In the genomic region with DNA sequence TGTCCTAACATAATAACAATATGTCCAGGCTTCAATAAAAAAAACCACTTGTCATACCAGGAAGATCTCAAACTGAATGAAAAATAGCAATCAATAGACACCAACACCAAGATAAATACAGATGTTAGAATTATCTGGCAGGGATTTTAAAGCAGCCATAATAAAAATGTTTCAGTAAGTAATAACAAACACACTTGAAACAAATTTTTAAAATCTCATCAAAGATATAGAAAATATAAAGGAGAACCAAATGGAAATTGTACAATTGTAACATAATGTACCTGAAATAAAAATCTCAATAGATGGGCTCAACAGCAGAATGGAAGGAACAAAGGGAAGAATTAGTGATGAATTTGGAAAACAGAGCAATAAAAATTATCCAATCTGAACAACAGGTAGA, we compare ENCODE assay signal across 1 cellular context.
TF ChIP-seq lines count a peak whose summit lies in the region.

No MANE protein-coding gene starts in this region.

TF ChIP-seq in SK-N-SH, 30 proteins besides CTCF, POLR2A, EP300 and RAD21 (continued from another document):
- TF ChIP-seq, protein P1, sequence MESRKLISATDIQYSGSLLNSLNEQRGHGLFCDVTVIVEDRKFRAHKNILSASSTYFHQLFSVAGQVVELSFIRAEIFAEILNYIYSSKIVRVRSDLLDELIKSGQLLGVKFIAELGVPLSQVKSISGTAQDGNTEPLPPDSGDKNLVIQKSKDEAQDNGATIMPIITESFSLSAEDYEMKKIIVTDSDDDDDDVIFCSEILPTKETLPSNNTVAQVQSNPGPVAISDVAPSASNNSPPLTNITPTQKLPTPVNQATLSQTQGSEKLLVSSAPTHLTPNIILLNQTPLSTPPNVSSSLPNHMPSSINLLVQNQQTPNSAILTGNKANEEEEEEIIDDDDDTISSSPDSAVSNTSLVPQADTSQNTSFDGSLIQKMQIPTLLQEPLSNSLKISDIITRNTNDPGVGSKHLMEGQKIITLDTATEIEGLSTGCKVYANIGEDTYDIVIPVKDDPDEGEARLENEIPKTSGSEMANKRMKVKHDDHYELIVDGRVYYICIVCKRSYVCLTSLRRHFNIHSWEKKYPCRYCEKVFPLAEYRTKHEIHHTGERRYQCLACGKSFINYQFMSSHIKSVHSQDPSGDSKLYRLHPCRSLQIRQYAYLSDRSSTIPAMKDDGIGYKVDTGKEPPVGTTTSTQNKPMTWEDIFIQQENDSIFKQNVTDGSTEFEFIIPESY (IDR thresholded peaks at IDR 0.05; ENCODE audit: borderline replicate concordance, low read depth) = no peak
- TF ChIP-seq MXI1 (IDR thresholded peaks at IDR 0.05; ENCODE audit: low read depth, low read length) (no peak), FOXM1 (IDR thresholded peaks at IDR 0.05; ENCODE audit: low read depth) (no peak), ELF1 (IDR thresholded peaks at IDR 0.05) (no peak), CHD2 (IDR thresholded peaks at IDR 0.05; ENCODE audit: low read length, partially characterized antibody) (no peak), RCOR1 (IDR thresholded peaks at IDR 0.05; ENCODE audit: low read length) (no peak), NFIC (IDR thresholded peaks at IDR 0.05; ENCODE audit: borderline replicate concordance) (no peak)
TF ChIP-seq in SK-N-SH: peak in this region for 0.
